1 cellular context compared by ENCODE assay signal in genomic region chr10:20215547-20216152, GRCh38.
TF ChIP-seq lines count a peak whose summit lies in the region.

No MANE protein-coding gene starts in this region.

TF ChIP-seq in GM23338, 12 proteins besides CTCF, POLR2A, EP300 and RAD21:
- TF ChIP-seq ZNF462 (CRISPR knock-in tag; IDR thresholded peaks at IDR 0.05): peak; percentile 70; the same call in 1 of the 2 replicates
- TF ChIP-seq ZNF331 (CRISPR knock-in tag; IDR thresholded peaks at IDR 0.05; ENCODE audit: low read depth): no peak
- TF ChIP-seq EZH2 (IDR thresholded peaks at IDR 0.05; ENCODE audit: low read depth, unreplicated experiment): no peak
- TF ChIP-seq NANOG (IDR thresholded peaks at IDR 0.05; ENCODE audit: borderline replicate concordance): peak; percentile 57
- TF ChIP-seq STAT1 (IDR thresholded peaks at IDR 0.05; ENCODE audit: unreplicated experiment): no peak
- no peak for TF ChIP-seq POLR2AphosphoS5 (IDR thresholded peaks at IDR 0.05; ENCODE audit: low read depth)
- TF ChIP-seq ETS1 (IDR thresholded peaks at IDR 0.05): no peak
- no peak for TF ChIP-seq CREB1 (CRISPR knock-in tag; IDR thresholded peaks at IDR 0.05; ENCODE audit: low read depth)
- no peak for TF ChIP-seq EZH2phosphoT487 (IDR thresholded peaks at IDR 0.05; ENCODE audit: unreplicated experiment)
- no peak for TF ChIP-seq ZNF114 (CRISPR knock-in tag; IDR thresholded peaks at IDR 0.05)
- TF ChIP-seq REST (IDR thresholded peaks at IDR 0.05; ENCODE audit: unreplicated experiment): no peak
- no peak for TF ChIP-seq JUNB (IDR thresholded peaks at IDR 0.05; ENCODE audit: unreplicated experiment)
